ENCODE assay signal across 8 cellular contexts in the genomic region with DNA sequence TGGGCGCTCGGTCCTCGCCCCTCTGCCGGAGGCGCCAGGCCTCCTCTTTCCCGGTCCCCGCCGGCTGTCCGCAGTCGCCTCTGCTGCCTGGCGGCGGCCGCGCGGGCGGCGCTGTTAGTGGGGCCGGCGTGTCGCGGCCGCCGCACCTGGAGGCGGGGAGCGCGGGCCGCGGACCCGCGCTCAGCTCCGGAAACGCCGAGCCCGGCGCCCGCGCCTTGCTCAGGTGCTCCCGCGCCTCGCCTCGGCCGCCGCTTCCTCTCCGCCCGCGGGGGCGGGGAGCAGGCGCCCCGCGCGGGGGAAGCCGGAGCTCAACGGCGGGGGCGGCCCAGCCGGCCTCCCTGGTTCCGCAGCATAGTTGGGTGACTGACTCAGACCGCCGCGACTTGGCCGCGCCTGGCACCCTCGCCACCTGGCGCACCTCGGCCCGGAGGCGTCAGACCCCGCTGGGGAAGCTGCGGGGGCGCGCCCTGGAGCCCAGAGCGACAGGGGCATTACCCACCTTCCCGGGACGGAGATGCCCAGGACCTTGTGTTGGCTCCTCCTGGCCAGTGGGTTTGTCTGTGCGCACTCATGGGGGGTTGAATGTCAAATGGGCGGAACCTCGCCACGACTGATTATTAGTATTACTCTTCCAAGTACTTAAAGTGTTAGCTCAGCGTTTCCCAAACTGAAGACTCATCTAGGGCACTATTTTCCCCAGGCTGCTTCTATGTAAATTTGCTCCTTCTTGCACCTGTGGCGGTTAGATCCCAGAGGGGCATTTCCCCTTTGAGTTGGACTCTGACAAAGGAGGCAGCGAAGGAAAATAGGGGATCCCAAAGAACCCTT. TPM values are rescaled to one million over a fixed set of nuclear protein-coding genes. Genes with fewer than 3 reads are reported as not detected.
A peak's percentile ranks its signal among the peaks of the same experiment; 100 is the strongest.
DNase-seq lines count a peak whose midpoint lies in the region; ATAC-seq and TF ChIP-seq lines count a peak whose summit lies in the region.

A gene with protein sequence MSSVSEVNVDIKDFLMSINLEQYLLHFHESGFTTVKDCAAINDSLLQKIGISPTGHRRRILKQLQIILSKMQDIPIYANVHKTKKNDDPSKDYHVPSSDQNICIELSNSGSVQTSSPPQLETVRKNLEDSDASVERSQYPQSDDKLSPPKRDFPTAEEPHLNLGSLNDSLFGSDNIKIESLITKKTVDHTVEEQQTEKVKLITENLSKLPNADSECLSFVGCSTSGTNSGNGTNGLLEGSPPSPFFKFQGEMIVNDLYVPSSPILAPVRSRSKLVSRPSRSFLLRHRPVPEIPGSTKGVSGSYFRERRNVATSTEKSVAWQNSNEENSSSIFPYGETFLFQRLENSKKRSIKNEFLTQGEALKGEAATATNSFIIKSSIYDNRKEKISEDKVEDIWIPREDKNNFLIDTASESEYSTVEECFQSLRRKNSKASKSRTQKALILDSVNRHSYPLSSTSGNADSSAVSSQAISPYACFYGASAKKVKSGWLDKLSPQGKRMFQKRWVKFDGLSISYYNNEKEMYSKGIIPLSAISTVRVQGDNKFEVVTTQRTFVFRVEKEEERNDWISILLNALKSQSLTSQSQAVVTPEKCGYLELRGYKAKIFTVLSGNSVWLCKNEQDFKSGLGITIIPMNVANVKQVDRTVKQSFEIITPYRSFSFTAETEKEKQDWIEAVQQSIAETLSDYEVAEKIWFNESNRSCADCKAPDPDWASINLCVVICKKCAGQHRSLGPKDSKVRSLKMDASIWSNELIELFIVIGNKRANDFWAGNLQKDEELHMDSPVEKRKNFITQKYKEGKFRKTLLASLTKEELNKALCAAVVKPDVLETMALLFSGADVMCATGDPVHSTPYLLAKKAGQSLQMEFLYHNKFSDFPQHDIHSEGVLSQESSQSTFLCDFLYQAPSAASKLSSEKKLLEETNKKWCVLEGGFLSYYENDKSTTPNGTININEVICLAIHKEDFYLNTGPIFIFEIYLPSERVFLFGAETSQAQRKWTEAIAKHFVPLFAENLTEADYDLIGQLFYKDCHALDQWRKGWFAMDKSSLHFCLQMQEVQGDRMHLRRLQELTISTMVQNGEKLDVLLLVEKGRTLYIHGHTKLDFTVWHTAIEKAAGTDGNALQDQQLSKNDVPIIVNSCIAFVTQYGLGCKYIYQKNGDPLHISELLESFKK (N-terminal part only) (minus strand): TSS at position 258 of the 828 bp plus-strand sequence. CDS start 15,028 bp downstream, outside the sequence.

- peak within 1 kb of the TSS; percentile 19 to 29; a peak in 1 of 4 replicates for H3K4me3 ChIP-seq in SK-N-SH (ENCODE audit: low read depth in 2 of 2, low read length in 1 of 2)
- peak within 1 kb of the TSS; percentile 61 to 80 for H3K4me3 ChIP-seq in vagina

- no peaks in the 10 kb centered on the region for H3K9me2 ChIP-seq in SK-N-SH

- peak within 1 kb of the TSS; percentile 95 for H3K27ac Mint-ChIP-seq in CD4-positive, alpha-beta T cell
- H3K27ac Mint-ChIP-seq in activated naive CD8-positive, alpha-beta T cell = peak within 1 kb of the TSS; percentile 94

- no peak for TF ChIP-seq POLR2A in vagina (IDR thresholded peaks at IDR 0.05)

- H3K36me3 Mint-ChIP-seq in CD4-positive, alpha-beta T cell (ENCODE audit: low read depth) = peaks cover 18% of the 10 kb centered on the region
- H3K36me3 Mint-ChIP-seq in activated naive CD8-positive, alpha-beta T cell = peaks cover under 1% of the 10 kb centered on the region

- H3K9me3 ChIP-seq in CD4-positive, alpha-beta T cell (ENCODE audit: control insufficient read depth, low read length) = no peaks in the 10 kb centered on the region
- no peaks in the 10 kb centered on the region for H3K9me3 ChIP-seq in SK-N-SH
- no peaks in the 10 kb centered on the region for H3K9me3 ChIP-seq in vagina

- WGBS in SK-N-SH (ENCODE audit: low lambda C conversion rate) = 3% methylated on average over 6 of the region's 81 CpGs

- TF ChIP-seq RAD21 in SK-N-SH (IDR thresholded peaks at IDR 0.05; ENCODE audit: low read length) = no peak

- no peak for TF ChIP-seq CTCF in CD4-positive, alpha-beta T cell (IDR thresholded peaks at IDR 0.05)
- TF ChIP-seq CTCF in SK-N-SH (IDR thresholded peaks at IDR 0.05) (no peak), vagina (IDR thresholded peaks at IDR 0.05) (no peak)

- no peak for TF ChIP-seq EP300 in SK-N-SH (IDR thresholded peaks at IDR 0.05; ENCODE audit: borderline replicate concordance in 1 of 2, low read depth in 1 of 2, low read length in 1 of 2)

- CTCF ChIA-PET in CD4-positive, alpha-beta T cell (lab: Charles Lee) = interaction anchor here (0.5 to 4.6 kb wide), 11 partner anchors 9 to 155 kb away, joined by 3 to 16 read pairs (median 4); no protein-coding TSS in a partner anchor
- CTCF ChIA-PET in SK-N-SH (lab: Yijun Ruan, JAX) = no interaction called here

- peak within 1 kb of the TSS; percentile 76 for H3K27ac ChIP-seq in CD4-positive, alpha-beta T cell (ENCODE audit: low read depth, low read length)
- H3K27ac ChIP-seq in SK-N-SH (ENCODE audit: low read depth in 2 of 2, low read length in 1 of 2) (no peak within 1 kb of the TSS), vagina (peak within 1 kb of the TSS; percentile 91)

- peaks cover 50% of the 10 kb centered on the region for H3K4me1 Mint-ChIP-seq in CD4-positive, alpha-beta T cell (ENCODE audit: low read depth)
- peaks cover 47% of the 10 kb centered on the region for H3K4me1 Mint-ChIP-seq in activated naive CD8-positive, alpha-beta T cell (ENCODE audit: low read depth)

- no peak within 1 kb of the TSS for H3K9ac ChIP-seq in SK-N-SH

- no peak within 1 kb of the TSS for H2AFZ ChIP-seq in SK-N-SH (ENCODE audit: low read depth)

- H3K4me1 ChIP-seq in SK-N-SH (ENCODE audit: control insufficient read depth in 1 of 2, insufficient read depth in 2 of 2, low read depth in 1 of 2, low read length in 1 of 2) (no peaks in the 10 kb centered on the region), vagina (peaks cover 5% of the 10 kb centered on the region)

- H3K4me3 Mint-ChIP-seq in CD4-positive, alpha-beta T cell = peak within 1 kb of the TSS; percentile 99
- peak within 1 kb of the TSS; percentile 91 for H3K4me3 Mint-ChIP-seq in activated naive CD8-positive, alpha-beta T cell

- H4K20me1 ChIP-seq in SK-N-SH (ENCODE audit: insufficient read depth) = no peaks in the 10 kb centered on the region

- no peaks in the 10 kb centered on the region for H3K9me3 Mint-ChIP-seq in CD4-positive, alpha-beta T cell
- H3K9me3 Mint-ChIP-seq in activated naive CD8-positive, alpha-beta T cell (ENCODE audit: low read depth) = no peaks in the 10 kb centered on the region

- no peaks in the 10 kb centered on the region for H3K27me3 ChIP-seq in CD4-positive, alpha-beta T cell (ENCODE audit: control insufficient read depth, insufficient read depth, low read length)
- peaks cover 14% of the 10 kb centered on the region for H3K27me3 ChIP-seq in SK-N-SH (ENCODE audit: insufficient read depth)
- H3K27me3 ChIP-seq in vagina = no peaks in the 10 kb centered on the region

- H3F3A ChIP-seq in SK-N-SH (replicated peaks; ENCODE audit: insufficient read depth) = no peaks in the 10 kb centered on the region

- POLR2A ChIA-PET in CD4-positive, alpha-beta T cell (lab: Charles Lee) = interaction anchor here (0.8 to 6.3 kb wide), 24 partner anchors 9 to 1647 kb away, joined by 3 to 149 read pairs (median 5); a partner anchor contains a TSS
- POLR2A ChIA-PET in SK-N-SH (lab: Yijun Ruan, JAX) = no interaction called here

- H3K4me2 ChIP-seq in SK-N-SH = peak within 1 kb of the TSS; percentile 81

- intact Hi-C loops in CD4-positive, alpha-beta T cell (cut with DNase I, micrococcal nuclease) = loop anchor here (1.0 to 10.0 kb wide), 5 partner anchors 11 to 153 kb away; no protein-coding TSS in a partner anchor
- intact Hi-C loops in left ventricle myocardium superior (cut with micrococcal nuclease) = no loop called here
- intact Hi-C loops in vagina (cut with DNase I) = no loop called here

- H3K36me3 ChIP-seq in SK-N-SH (replicated peaks in 1 of 2; ENCODE audit: control insufficient read depth in 1 of 2, insufficient read depth in 2 of 2, low read length in 1 of 2) (no peaks in the 10 kb centered on the region), vagina (no peaks in the 10 kb centered on the region)

- DNase-seq in CD4-positive, alpha-beta T cell = peak; percentile 43 to 80 (median 62)
- DNase-seq in SK-N-SH (peak; percentile 19), left ventricle myocardium superior (peak; percentile 63), renal cortical epithelial cell (ENCODE audit: low read depth) (peak; percentile 60), vagina (ENCODE audit: extremely low spot score in 2 of 2) (no peak)

- H3K27me3 Mint-ChIP-seq in CD4-positive, alpha-beta T cell = no peaks in the 10 kb centered on the region
- no peaks in the 10 kb centered on the region for H3K27me3 Mint-ChIP-seq in activated naive CD8-positive, alpha-beta T cell

- no peaks in the 10 kb centered on the region for H3K79me2 ChIP-seq in SK-N-SH (ENCODE audit: insufficient read depth)

- ATAC-seq in CD4-positive, alpha-beta T cell (ENCODE audit: poor library complexity) = peak; percentile 70
- peak; percentile 52 for ATAC-seq in GM19395 (IDR thresholded peaks at IDR 0.05; ENCODE audit: unreplicated experiment)
- ATAC-seq in HG03558 (IDR thresholded peaks at IDR 0.05; ENCODE audit: extremely low read depth, unreplicated experiment) = peak; percentile 40
- peak; percentile 82 for ATAC-seq in left ventricle myocardium superior

TF ChIP-seq in SK-N-SH, 30 proteins besides CTCF, POLR2A, EP300 and RAD21 (continues in another document):
- TF ChIP-seq TCF12 (IDR thresholded peaks at IDR 0.05) (no peak), POLR2AphosphoS5 (IDR thresholded peaks at IDR 0.05; ENCODE audit: low read depth, low read length) (no peak), CHD2 (IDR thresholded peaks at IDR 0.05; ENCODE audit: low read length, partially characterized antibody) (no peak), NFIC (IDR thresholded peaks at IDR 0.05; ENCODE audit: borderline replicate concordance) (no peak), ELF1 (IDR thresholded peaks at IDR 0.05) (no peak), GATA2 (CRISPR knock-in tag; IDR thresholded peaks at IDR 0.05) (no peak), SIN3A (IDR thresholded peaks at IDR 0.05; ENCODE audit: borderline replicate concordance, low read depth, low read length) (no peak), EZH2phosphoT487 (IDR thresholded peaks at IDR 0.05; ENCODE audit: borderline replicate concordance, low read depth) (no peak)

RNA-seq across cellular contexts. Expression of the gene that starts here (rescaled TPM):
- 10 to 100 TPM; 54.3 to 63.4 TPM for total RNA-seq in CD4-positive, alpha-beta T cell
- polyA plus RNA-seq in SK-N-SH (2012; rRNA removed) = not detected in 2 replicates
- not detected in 2 replicates for polyA plus RNA-seq in SK-N-SH (2012; cell fraction: cytosol; rRNA removed)
- not detected in 2 replicates for polyA plus RNA-seq in SK-N-SH (2012; cell fraction: nucleus; rRNA removed)
- 2.7 TPM for total RNA-seq in left ventricle myocardium superior
- 27.3 and 31.6 TPM in 2 replicates for total RNA-seq in renal cortical epithelial cell
- total RNA-seq in vagina = 52.8 TPM

Comparison
In these comparisons a context has a peak if more than half of its experiments do, and no peak if none do; other contexts are left out.
1. Peak in DNase-seq, H3K4me3 ChIP-seq and H3K4me2 ChIP-seq in SK-N-SH; RNA of the gene not detected or under 1 TPM.
2. DNase-seq: peak in CD4-positive, alpha-beta T cell (10 of 10), left ventricle myocardium superior (single experiment) and renal cortical epithelial cell (single experiment); none in vagina (0 of 2).
3. H3K27ac ChIP-seq: peak in CD4-positive, alpha-beta T cell (single experiment) and vagina (single experiment); none in SK-N-SH (0 of 2).
4. intact Hi-C loops: an anchor here in CD4-positive, alpha-beta T cell (1.0 to 10.0 kb wide); none called in left ventricle myocardium superior and vagina.
5. Peak in every context shown above with its lines, with median percentiles within 50 percentile points of each other: ATAC-seq.